ENCODE assay signal across 1 cellular context in genomic region chr3:32502089-32502943, GRCh38.
TF ChIP-seq lines count a peak whose summit lies in the region.

A gene with protein sequence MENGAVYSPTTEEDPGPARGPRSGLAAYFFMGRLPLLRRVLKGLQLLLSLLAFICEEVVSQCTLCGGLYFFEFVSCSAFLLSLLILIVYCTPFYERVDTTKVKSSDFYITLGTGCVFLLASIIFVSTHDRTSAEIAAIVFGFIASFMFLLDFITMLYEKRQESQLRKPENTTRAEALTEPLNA (minus strand): TSS chr3:32502852. CDS start chr3:32502745, 107 bp downstream.

TF ChIP-seq in HepG2, 621 proteins besides CTCF, POLR2A, EP300 and RAD21 (continued from another document and continues in another):
- TF ChIP-seq, protein P1, sequence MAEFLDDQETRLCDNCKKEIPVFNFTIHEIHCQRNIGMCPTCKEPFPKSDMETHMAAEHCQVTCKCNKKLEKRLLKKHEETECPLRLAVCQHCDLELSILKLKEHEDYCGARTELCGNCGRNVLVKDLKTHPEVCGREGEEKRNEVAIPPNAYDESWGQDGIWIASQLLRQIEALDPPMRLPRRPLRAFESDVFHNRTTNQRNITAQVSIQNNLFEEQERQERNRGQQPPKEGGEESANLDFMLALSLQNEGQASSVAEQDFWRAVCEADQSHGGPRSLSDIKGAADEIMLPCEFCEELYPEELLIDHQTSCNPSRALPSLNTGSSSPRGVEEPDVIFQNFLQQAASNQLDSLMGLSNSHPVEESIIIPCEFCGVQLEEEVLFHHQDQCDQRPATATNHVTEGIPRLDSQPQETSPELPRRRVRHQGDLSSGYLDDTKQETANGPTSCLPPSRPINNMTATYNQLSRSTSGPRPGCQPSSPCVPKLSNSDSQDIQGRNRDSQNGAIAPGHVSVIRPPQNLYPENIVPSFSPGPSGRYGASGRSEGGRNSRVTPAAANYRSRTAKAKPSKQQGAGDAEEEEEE (CRISPR knock-in tag; IDR thresholded peaks at IDR 0.05; ENCODE audit: borderline replicate concordance) = no peak
- TF ChIP-seq SATB2 (CRISPR knock-in tag; IDR thresholded peaks at IDR 0.05) (no peak), RXRA (CRISPR knock-in tag; IDR thresholded peaks at IDR 0.05) (0 out of 2 replicates have a peak, but pooled peaks have one; percentile 37), MIXL1 (CRISPR knock-in tag; IDR thresholded peaks at IDR 0.05) (no peak), BRD4 (CRISPR knock-in tag; IDR thresholded peaks at IDR 0.05) (no peak), NR2F1 (CRISPR knock-in tag; IDR thresholded peaks at IDR 0.05) (no peak), SOX13 (IDR thresholded peaks at IDR 0.05) (no peak), SOX13 (CRISPR knock-in tag; conservative IDR thresholded peaks at IDR 0.05 in 1 of 2, IDR thresholded peaks at IDR 0.05 in 1 of 2) (0 out of 4 replicates have a peak, but pooled peaks of 1 of the 2 experiments have one; percentile 39), ZNF317 (CRISPR knock-in tag; IDR thresholded peaks at IDR 0.05) (no peak), SOX5 (CRISPR knock-in tag; IDR thresholded peaks at IDR 0.05; ENCODE audit: borderline replicate concordance) (no peak), AGO2 (optimal IDR thresholded peaks at IDR 0.05; ENCODE audit: low read depth, low read length) (peak; percentile 60), HOXD1 (CRISPR knock-in tag; IDR thresholded peaks at IDR 0.05) (no peak), ZNF501 (CRISPR knock-in tag; IDR thresholded peaks at IDR 0.05) (peak; percentile 71; the same call in 1 of the 2 replicates), YEATS4 (CRISPR knock-in tag; IDR thresholded peaks at IDR 0.05; ENCODE audit: borderline replicate concordance) (peak; percentile 58; the same call in 1 of the 2 replicates), BCL6 (CRISPR knock-in tag; IDR thresholded peaks at IDR 0.05) (0 out of 2 replicates have a peak, but pooled peaks have one; percentile 21), RFXANK (CRISPR knock-in tag; IDR thresholded peaks at IDR 0.05) (no peak), TAF1 (CRISPR knock-in tag; IDR thresholded peaks at IDR 0.05) (peak; percentile 60), HOXA5 (CRISPR knock-in tag; IDR thresholded peaks at IDR 0.05) (no peak), RBFOX2 (IDR thresholded peaks at IDR 0.05; ENCODE audit: low read depth, low read length) (peak; percentile 80), KDM5A (IDR thresholded peaks at IDR 0.05; ENCODE audit: borderline replicate concordance, low read length) (peak; percentile 55), ZNF891 (CRISPR knock-in tag; IDR thresholded peaks at IDR 0.05) (no peak), MAFF (IDR thresholded peaks at IDR 0.05; ENCODE audit: low read depth, low read length) (no peak), TOPORS (CRISPR knock-in tag; IDR thresholded peaks at IDR 0.05) (0 out of 2 replicates have a peak, but pooled peaks have one; percentile 11), ZNF547 (CRISPR knock-in tag; IDR thresholded peaks at IDR 0.05) (peak; percentile 58; the same call in 1 of the 2 replicates), RORA (CRISPR knock-in tag; IDR thresholded peaks at IDR 0.05) (no peak), POLR2G (IDR thresholded peaks at IDR 0.05; ENCODE audit: low read depth, low read length) (peak; percentile 81), NFE2L1 (CRISPR knock-in tag; IDR thresholded peaks at IDR 0.05; ENCODE audit: borderline replicate concordance) (no peak), ZNF234 (CRISPR knock-in tag; conservative IDR thresholded peaks at IDR 0.05) (0 out of 2 replicates have a peak, but pooled peaks have one; percentile 55), HDAC2 (CRISPR knock-in tag; IDR thresholded peaks at IDR 0.05) (peak; percentile 35; the same call in 1 of the 2 replicates), ZNF790 (CRISPR knock-in tag; IDR thresholded peaks at IDR 0.05; ENCODE audit: borderline replicate concordance) (no peak), TFDP1 (CRISPR knock-in tag; IDR thresholded peaks at IDR 0.05; ENCODE audit: borderline replicate concordance) (no peak), TCF7L2 (IDR thresholded peaks at IDR 0.05; ENCODE audit: low read depth, low read length) (no peak), ZNF703 (CRISPR knock-in tag; IDR thresholded peaks at IDR 0.05; ENCODE audit: borderline replicate concordance) (no peak), BORCS8-MEF2B (CRISPR knock-in tag; IDR thresholded peaks at IDR 0.05) (no peak), THAP11 (CRISPR knock-in tag; IDR thresholded peaks at IDR 0.05) (peak; percentile 5; the same call in 1 of the 2 replicates), ZNF598 (CRISPR knock-in tag; IDR thresholded peaks at IDR 0.05; ENCODE audit: borderline replicate concordance) (0 out of 2 replicates have a peak, but pooled peaks have one; percentile 34), HNRNPLL (IDR thresholded peaks at IDR 0.05; ENCODE audit: low read depth, low read length, poor library complexity, severe bottlenecking) (peak; percentile 59), GFI1 (CRISPR knock-in tag; IDR thresholded peaks at IDR 0.05; ENCODE audit: borderline replicate concordance) (no peak), ZKSCAN1 (IDR thresholded peaks at IDR 0.05; ENCODE audit: low read length) (no peak), ZNF672 (CRISPR knock-in tag; IDR thresholded peaks at IDR 0.05) (no peak), FOXA1 (IDR thresholded peaks at IDR 0.05) (no peak), FOXA1 (CRISPR knock-in tag; IDR thresholded peaks at IDR 0.05) (peak; percentile 78), KMT2B (CRISPR knock-in tag; IDR thresholded peaks at IDR 0.05) (peak; percentile 63; the same call in 1 of the 2 replicates), ZBTB42 (CRISPR knock-in tag; IDR thresholded peaks at IDR 0.05) (no peak), RARA (CRISPR knock-in tag; IDR thresholded peaks at IDR 0.05) (no peak; the same call in 1 of the 2 replicates), NR0B2 (CRISPR knock-in tag; IDR thresholded peaks at IDR 0.05) (no peak), PPARG (CRISPR knock-in tag; conservative IDR thresholded peaks at IDR 0.05) (no peak), LCORL (IDR thresholded peaks at IDR 0.05) (no peak), LCORL (CRISPR knock-in tag; IDR thresholded peaks at IDR 0.05) (no peak), ZNF20 (CRISPR knock-in tag; IDR thresholded peaks at IDR 0.05) (no peak), KLF12 (CRISPR knock-in tag; IDR thresholded peaks at IDR 0.05; ENCODE audit: borderline replicate concordance) (no peak), THAP7 (CRISPR knock-in tag; IDR thresholded peaks at IDR 0.05) (0 out of 2 replicates have a peak, but pooled peaks have one; percentile 34)
- TF ChIP-seq, protein P2, sequence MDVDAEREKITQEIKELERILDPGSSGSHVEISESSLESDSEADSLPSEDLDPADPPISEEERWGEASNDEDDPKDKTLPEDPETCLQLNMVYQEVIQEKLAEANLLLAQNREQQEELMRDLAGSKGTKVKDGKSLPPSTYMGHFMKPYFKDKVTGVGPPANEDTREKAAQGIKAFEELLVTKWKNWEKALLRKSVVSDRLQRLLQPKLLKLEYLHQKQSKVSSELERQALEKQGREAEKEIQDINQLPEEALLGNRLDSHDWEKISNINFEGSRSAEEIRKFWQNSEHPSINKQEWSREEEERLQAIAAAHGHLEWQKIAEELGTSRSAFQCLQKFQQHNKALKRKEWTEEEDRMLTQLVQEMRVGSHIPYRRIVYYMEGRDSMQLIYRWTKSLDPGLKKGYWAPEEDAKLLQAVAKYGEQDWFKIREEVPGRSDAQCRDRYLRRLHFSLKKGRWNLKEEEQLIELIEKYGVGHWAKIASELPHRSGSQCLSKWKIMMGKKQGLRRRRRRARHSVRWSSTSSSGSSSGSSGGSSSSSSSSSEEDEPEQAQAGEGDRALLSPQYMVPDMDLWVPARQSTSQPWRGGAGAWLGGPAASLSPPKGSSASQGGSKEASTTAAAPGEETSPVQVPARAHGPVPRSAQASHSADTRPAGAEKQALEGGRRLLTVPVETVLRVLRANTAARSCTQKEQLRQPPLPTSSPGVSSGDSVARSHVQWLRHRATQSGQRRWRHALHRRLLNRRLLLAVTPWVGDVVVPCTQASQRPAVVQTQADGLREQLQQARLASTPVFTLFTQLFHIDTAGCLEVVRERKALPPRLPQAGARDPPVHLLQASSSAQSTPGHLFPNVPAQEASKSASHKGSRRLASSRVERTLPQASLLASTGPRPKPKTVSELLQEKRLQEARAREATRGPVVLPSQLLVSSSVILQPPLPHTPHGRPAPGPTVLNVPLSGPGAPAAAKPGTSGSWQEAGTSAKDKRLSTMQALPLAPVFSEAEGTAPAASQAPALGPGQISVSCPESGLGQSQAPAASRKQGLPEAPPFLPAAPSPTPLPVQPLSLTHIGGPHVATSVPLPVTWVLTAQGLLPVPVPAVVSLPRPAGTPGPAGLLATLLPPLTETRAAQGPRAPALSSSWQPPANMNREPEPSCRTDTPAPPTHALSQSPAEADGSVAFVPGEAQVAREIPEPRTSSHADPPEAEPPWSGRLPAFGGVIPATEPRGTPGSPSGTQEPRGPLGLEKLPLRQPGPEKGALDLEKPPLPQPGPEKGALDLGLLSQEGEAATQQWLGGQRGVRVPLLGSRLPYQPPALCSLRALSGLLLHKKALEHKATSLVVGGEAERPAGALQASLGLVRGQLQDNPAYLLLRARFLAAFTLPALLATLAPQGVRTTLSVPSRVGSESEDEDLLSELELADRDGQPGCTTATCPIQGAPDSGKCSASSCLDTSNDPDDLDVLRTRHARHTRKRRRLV (CRISPR knock-in tag; IDR thresholded peaks at IDR 0.05) = peak; percentile 54; the same call in 1 of the 2 replicates
- TF ChIP-seq, protein P3, sequence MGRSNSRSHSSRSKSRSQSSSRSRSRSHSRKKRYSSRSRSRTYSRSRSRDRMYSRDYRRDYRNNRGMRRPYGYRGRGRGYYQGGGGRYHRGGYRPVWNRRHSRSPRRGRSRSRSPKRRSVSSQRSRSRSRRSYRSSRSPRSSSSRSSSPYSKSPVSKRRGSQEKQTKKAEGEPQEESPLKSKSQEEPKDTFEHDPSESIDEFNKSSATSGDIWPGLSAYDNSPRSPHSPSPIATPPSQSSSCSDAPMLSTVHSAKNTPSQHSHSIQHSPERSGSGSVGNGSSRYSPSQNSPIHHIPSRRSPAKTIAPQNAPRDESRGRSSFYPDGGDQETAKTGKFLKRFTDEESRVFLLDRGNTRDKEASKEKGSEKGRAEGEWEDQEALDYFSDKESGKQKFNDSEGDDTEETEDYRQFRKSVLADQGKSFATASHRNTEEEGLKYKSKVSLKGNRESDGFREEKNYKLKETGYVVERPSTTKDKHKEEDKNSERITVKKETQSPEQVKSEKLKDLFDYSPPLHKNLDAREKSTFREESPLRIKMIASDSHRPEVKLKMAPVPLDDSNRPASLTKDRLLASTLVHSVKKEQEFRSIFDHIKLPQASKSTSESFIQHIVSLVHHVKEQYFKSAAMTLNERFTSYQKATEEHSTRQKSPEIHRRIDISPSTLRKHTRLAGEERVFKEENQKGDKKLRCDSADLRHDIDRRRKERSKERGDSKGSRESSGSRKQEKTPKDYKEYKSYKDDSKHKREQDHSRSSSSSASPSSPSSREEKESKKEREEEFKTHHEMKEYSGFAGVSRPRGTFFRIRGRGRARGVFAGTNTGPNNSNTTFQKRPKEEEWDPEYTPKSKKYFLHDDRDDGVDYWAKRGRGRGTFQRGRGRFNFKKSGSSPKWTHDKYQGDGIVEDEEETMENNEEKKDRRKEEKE (IDR thresholded peaks at IDR 0.05) = no peak
- TF ChIP-seq, protein P4, sequence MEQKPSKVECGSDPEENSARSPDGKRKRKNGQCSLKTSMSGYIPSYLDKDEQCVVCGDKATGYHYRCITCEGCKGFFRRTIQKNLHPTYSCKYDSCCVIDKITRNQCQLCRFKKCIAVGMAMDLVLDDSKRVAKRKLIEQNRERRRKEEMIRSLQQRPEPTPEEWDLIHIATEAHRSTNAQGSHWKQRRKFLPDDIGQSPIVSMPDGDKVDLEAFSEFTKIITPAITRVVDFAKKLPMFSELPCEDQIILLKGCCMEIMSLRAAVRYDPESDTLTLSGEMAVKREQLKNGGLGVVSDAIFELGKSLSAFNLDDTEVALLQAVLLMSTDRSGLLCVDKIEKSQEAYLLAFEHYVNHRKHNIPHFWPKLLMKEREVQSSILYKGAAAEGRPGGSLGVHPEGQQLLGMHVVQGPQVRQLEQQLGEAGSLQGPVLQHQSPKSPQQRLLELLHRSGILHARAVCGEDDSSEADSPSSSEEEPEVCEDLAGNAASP (CRISPR knock-in tag; IDR thresholded peaks at IDR 0.05; ENCODE audit: borderline replicate concordance) = no peak; the same call in 1 of the 2 replicates
- TF ChIP-seq, protein P5, sequence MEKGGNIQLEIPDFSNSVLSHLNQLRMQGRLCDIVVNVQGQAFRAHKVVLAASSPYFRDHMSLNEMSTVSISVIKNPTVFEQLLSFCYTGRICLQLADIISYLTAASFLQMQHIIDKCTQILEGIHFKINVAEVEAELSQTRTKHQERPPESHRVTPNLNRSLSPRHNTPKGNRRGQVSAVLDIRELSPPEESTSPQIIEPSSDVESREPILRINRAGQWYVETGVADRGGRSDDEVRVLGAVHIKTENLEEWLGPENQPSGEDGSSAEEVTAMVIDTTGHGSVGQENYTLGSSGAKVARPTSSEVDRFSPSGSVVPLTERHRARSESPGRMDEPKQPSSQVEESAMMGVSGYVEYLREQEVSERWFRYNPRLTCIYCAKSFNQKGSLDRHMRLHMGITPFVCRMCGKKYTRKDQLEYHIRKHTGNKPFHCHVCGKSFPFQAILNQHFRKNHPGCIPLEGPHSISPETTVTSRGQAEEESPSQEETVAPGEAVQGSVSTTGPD (CRISPR knock-in tag; IDR thresholded peaks at IDR 0.05) = no peak
- TF ChIP-seq, protein P6, sequence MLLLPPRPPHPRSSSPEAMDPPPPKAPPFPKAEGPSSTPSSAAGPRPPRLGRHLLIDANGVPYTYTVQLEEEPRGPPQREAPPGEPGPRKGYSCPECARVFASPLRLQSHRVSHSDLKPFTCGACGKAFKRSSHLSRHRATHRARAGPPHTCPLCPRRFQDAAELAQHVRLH (CRISPR knock-in tag; IDR thresholded peaks at IDR 0.05; ENCODE audit: borderline replicate concordance, low read depth) = peak; percentile 57; the same call in 1 of the 2 replicates
